18 cellular contexts compared by ENCODE assay signal in the genomic region with DNA sequence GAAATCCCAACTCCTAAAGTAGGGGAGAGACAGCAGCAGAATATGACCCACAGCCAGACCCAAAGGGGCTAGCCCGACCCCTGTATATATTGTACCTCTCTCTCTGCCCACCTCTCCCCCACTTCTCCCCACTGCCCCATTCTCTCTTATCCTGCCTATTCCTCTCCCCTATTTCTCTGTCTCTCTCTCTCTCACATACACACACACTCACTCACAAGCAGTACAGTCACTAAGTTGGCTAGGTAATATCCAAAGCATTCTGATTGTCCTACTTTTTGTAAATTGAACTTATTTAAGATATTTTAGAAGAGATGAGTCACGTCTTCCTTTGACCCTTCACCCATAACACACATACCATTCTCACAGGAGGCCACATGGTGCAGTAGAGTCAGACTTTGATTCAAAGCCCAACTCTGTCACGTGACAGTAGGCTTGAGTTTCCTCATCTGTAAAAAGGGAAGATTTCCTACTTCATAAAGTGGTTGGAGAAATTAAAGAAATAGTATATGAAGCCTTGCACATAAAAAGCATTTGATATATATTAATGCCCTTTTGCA. TPM values are rescaled to one million over a fixed set of nuclear protein-coding genes. Genes with fewer than 3 reads are reported as not detected.
DNase-seq lines count a peak whose midpoint lies in the region; ATAC-seq and TF ChIP-seq lines count a peak whose summit lies in the region.
"Had no signal": no experiment of that assay in that cellular context is flagged by ENCODE, and none has a peak within 500 bp of the region (broad histone marks: within the 10 kb centered on the region; RNA-seq: fewer than 3 reads in every experiment).

No MANE protein-coding gene starts in this region.

- H3K36me3 ChIP-seq in osteoblast (ENCODE audit: insufficient read depth, low read length) (peaks cover 10% of the 10 kb centered on the region), left ventricle myocardium inferior (no peaks in the 10 kb centered on the region)
- H3K36me3 ChIP-seq: SJSA1 had no signal

- H3K4me3 ChIP-seq in osteoblast (ENCODE audit: insufficient read depth, low read length): no peak overlapping the region
- no peak overlapping the region for H3K4me3 ChIP-seq in left ventricle myocardium inferior
- H3K4me3 ChIP-seq: dorsolateral prefrontal cortex, SJSA1, testis had no signal

- TF ChIP-seq CTCF in osteoblast (IDR thresholded peaks at IDR 0.05; ENCODE audit: extremely low read depth, low read depth, low read length) (no peak), left ventricle myocardium inferior (IDR thresholded peaks at IDR 0.05; ENCODE audit: borderline replicate concordance) (no peak)

- no peak overlapping the region for H2AFZ ChIP-seq in osteoblast (ENCODE audit: low read length)

- H4K20me1 ChIP-seq in osteoblast (ENCODE audit: insufficient read depth, low read length): no peaks in the 10 kb centered on the region

- H3K9me3 ChIP-seq in osteoblast (ENCODE audit: low read depth, low read length) (no peaks in the 10 kb centered on the region), left ventricle myocardium inferior (replicated peaks) (no peaks in the 10 kb centered on the region)
- H3K9me3 ChIP-seq: SJSA1, testis had no signal

- intact Hi-C loops in left ventricle myocardium inferior (cut with micrococcal nuclease): no loop called here

- H3K4me1 ChIP-seq in osteoblast (ENCODE audit: insufficient read depth, low read length): peaks cover 28% of the 10 kb centered on the region
- H3K4me1 ChIP-seq in left ventricle myocardium inferior: peaks cover 7% of the 10 kb centered on the region
- H3K4me1 ChIP-seq: SJSA1, testis had no signal

- ATAC-seq in GM19324 (IDR thresholded peaks at IDR 0.05; ENCODE audit: low FRiP score, unreplicated experiment) (no peak), HG03139 (IDR thresholded peaks at IDR 0.05; ENCODE audit: unreplicated experiment) (no peak)

- H3K79me2 ChIP-seq in osteoblast (ENCODE audit: insufficient read depth, low read length): no peaks in the 10 kb centered on the region

- H3K4me2 ChIP-seq in osteoblast (ENCODE audit: insufficient read depth, low read length): no peak overlapping the region

- peak overlapping the region; percentile 42 for H3K27ac ChIP-seq in epithelial cell of prostate
- peak overlapping the region; percentile 40 for H3K27ac ChIP-seq in osteoblast (ENCODE audit: low read depth, low read length)
- H3K27ac ChIP-seq in left ventricle myocardium inferior (replicated peaks): no peak overlapping the region
- H3K27ac ChIP-seq: dorsolateral prefrontal cortex, SJSA1, testis had no signal

- DNase-seq in CD1c-positive myeloid dendritic cell (ENCODE audit: extremely low spot score) (peak; percentile 15), RPMI7951 (ENCODE audit: low read depth) (peak; percentile 9), epithelial cell of prostate (ENCODE audit: low read depth, low spot score) (no peak), osteoblast (ENCODE audit: insufficient read length, low spot score, missing footprints) (peak; percentile 76), NCI-H2081 treated with DMSO at 0.1 percent for 48 hours (lab: John Stamatoyannopoulos, UW) (no peak), left ventricle myocardium inferior (no peak)
- DNase-seq: amygdala; CD4-positive, alpha-beta T cell; DND-41; dorsolateral prefrontal cortex; islet precursor cell; NCI-H1417; NCI-H345; posterior cingulate gyrus; testis had no signal

- H3K27me3 ChIP-seq in osteoblast (ENCODE audit: insufficient read depth, low read length): peaks cover 2% of the 10 kb centered on the region
- H3K27me3 ChIP-seq in left ventricle myocardium inferior (ENCODE audit: low read depth): no peaks in the 10 kb centered on the region
- H3K27me3 ChIP-seq: SJSA1, testis had no signal

RNA-seq across cellular contexts. Expression of a gene that starts 29.5 kb away (rescaled TPM):
- total RNA-seq in RPMI7951 (2014; rRNA removed; shearing (Covaris generic)): 7.7 and 11.0 TPM in 2 replicates
- 36.9 and 38.6 TPM in 2 replicates for total RNA-seq in osteoblast
- 7.5 TPM for total RNA-seq in left ventricle myocardium inferior
- total RNA-seq: CD4-positive, alpha-beta T cell had no signal

RNA-seq across cellular contexts. Expression of a gene that starts 36.9 kb away (rescaled TPM):
- 19.7 and 24.2 TPM in 2 replicates for total RNA-seq in RPMI7951 (2014; rRNA removed; shearing (Covaris generic))
- total RNA-seq in osteoblast: 37.3 and 38.0 TPM in 2 replicates
- 4.6 TPM for total RNA-seq in left ventricle myocardium inferior

RNA-seq across cellular contexts. Expression of a gene that starts 58.4 kb away (rescaled TPM):
- 0.88 and 1.3 TPM in 2 replicates for total RNA-seq in RPMI7951 (2014; rRNA removed; shearing (Covaris generic))
- total RNA-seq in osteoblast (2.9 TPM in 2 replicates), left ventricle myocardium inferior (2.1 TPM)
- total RNA-seq: CD4-positive, alpha-beta T cell had no signal

Comparison
In these comparisons a context has a peak if more than half of its experiments do, and no peak if none do; other contexts are left out.
1. DNase-seq: peak in CD1c-positive myeloid dendritic cell (single experiment), RPMI7951 (single experiment) and osteoblast (single experiment); none in epithelial cell of prostate (single experiment), NCI-H2081 treated with DMSO at 0.1 percent for 48 hours (single experiment) and left ventricle myocardium inferior (single experiment).